In the genomic region with DNA sequence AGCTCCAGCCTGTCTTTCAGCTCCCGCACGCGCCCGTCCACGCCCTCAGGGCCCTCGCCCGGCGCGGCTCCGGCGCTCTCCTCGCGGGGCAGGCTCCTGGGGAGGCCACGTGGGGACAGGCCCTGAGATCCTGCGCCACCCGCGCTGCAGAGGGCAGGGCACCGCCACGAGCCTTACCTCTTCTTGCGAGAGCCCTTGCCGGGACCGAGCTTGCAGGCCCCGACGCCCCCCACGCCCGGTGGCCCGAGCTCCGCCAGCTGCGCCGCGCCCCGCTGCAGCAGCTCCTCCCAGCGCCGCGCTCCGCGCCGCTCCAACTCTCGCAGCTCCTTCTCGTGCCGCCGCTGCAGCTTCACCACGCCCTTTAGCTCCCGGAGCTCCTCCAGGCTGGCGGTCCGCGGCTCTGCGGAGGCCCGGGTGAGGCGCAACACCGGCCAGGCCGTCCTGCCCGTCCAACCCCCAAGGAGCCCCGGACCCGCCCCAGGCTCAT, we compare ENCODE assay signal across 1 cellular context.
TF ChIP-seq lines count a peak whose summit lies in the region.

No MANE protein-coding gene starts in this region.

TF ChIP-seq in K562, 482 proteins besides CTCF, POLR2A, EP300 and RAD21 (continued from another document):
- TF ChIP-seq GATAD2A (IDR thresholded peaks at IDR 0.05) (no peak), ZNF551 (CRISPR knock-in tag; IDR thresholded peaks at IDR 0.05) (no peak), ZNF263 (CRISPR knock-in tag; IDR thresholded peaks at IDR 0.05; ENCODE audit: borderline replicate concordance) (peak; percentile 34; the same call in 1 of the 2 replicates), ZNF121 (CRISPR knock-in tag; conservative IDR thresholded peaks at IDR 0.05) (no peak), TAF1 (IDR thresholded peaks at IDR 0.05; ENCODE audit: control insufficient read depth, extremely low read depth, insufficient read depth, low read length, severe bottlenecking) (no peak), SNAPC5 (CRISPR knock-in tag; IDR thresholded peaks at IDR 0.05) (no peak), SRSF9 (IDR thresholded peaks at IDR 0.05; ENCODE audit: borderline replicate concordance, low read depth, low read length) (no peak), E2F4 (CRISPR knock-in tag; IDR thresholded peaks at IDR 0.05; ENCODE audit: low read depth) (0 out of 2 replicates have a peak, but pooled peaks have one; percentile 14), SPI1 (IDR thresholded peaks at IDR 0.05; ENCODE audit: borderline replicate concordance, low read depth, low read length) (no peak), ZC3H4 (CRISPR knock-in tag; IDR thresholded peaks at IDR 0.05; ENCODE audit: borderline replicate concordance) (no peak), ZBTB33 (CRISPR knock-in tag; IDR thresholded peaks at IDR 0.05) (peak; percentile 90), SIN3A (IDR thresholded peaks at IDR 0.05; ENCODE audit: borderline replicate concordance in 2 of 2, control insufficient read depth in 1 of 2, low read depth in 2 of 2, low read length in 2 of 2) (0 out of 4 replicates have a peak, but pooled peaks of 1 of the 2 experiments have one; percentile 4), MTA1 (IDR thresholded peaks at IDR 0.05; ENCODE audit: borderline replicate concordance) (no peak), NR3C1 (CRISPR knock-in tag; IDR thresholded peaks at IDR 0.05) (peak; percentile 85), ERF (CRISPR knock-in tag; IDR thresholded peaks at IDR 0.05) (no peak), KLF6 (CRISPR knock-in tag; IDR thresholded peaks at IDR 0.05; ENCODE audit: borderline replicate concordance) (no peak), TAF9B (IDR thresholded peaks at IDR 0.05; ENCODE audit: partially characterized antibody) (no peak), FOXM1 (IDR thresholded peaks at IDR 0.05; ENCODE audit: low read depth) (no peak), FOXM1 (CRISPR knock-in tag; IDR thresholded peaks at IDR 0.05; ENCODE audit: low read depth) (0 out of 2 replicates have a peak, but pooled peaks have one; percentile 48), ZFP91 (CRISPR knock-in tag; IDR thresholded peaks at IDR 0.05) (no peak), ZSCAN29 (IDR thresholded peaks at IDR 0.05) (no peak), THAP12 (CRISPR knock-in tag; IDR thresholded peaks at IDR 0.05) (no peak), ZFP30 (CRISPR knock-in tag; IDR thresholded peaks at IDR 0.05; ENCODE audit: borderline replicate concordance) (no peak), GTF2F1 (IDR thresholded peaks at IDR 0.05; ENCODE audit: low read depth, low read length) (no peak), SMAD2 (IDR thresholded peaks at IDR 0.05; ENCODE audit: low read depth, low read length) (no peak), TOE1 (IDR thresholded peaks at IDR 0.05; ENCODE audit: borderline replicate concordance) (no peak), TOE1 (CRISPR knock-in tag; IDR thresholded peaks at IDR 0.05; ENCODE audit: borderline replicate concordance, low read depth) (no peak), ZNF639 (CRISPR knock-in tag; conservative IDR thresholded peaks at IDR 0.05 in 1 of 2, IDR thresholded peaks at IDR 0.05 in 1 of 2) (no peak), CREB1 (IDR thresholded peaks at IDR 0.05) (no peak), CREB1 (CRISPR knock-in tag; IDR thresholded peaks at IDR 0.05) (0 out of 2 replicates have a peak, but pooled peaks have one; percentile 14)
- TF ChIP-seq, protein P1, sequence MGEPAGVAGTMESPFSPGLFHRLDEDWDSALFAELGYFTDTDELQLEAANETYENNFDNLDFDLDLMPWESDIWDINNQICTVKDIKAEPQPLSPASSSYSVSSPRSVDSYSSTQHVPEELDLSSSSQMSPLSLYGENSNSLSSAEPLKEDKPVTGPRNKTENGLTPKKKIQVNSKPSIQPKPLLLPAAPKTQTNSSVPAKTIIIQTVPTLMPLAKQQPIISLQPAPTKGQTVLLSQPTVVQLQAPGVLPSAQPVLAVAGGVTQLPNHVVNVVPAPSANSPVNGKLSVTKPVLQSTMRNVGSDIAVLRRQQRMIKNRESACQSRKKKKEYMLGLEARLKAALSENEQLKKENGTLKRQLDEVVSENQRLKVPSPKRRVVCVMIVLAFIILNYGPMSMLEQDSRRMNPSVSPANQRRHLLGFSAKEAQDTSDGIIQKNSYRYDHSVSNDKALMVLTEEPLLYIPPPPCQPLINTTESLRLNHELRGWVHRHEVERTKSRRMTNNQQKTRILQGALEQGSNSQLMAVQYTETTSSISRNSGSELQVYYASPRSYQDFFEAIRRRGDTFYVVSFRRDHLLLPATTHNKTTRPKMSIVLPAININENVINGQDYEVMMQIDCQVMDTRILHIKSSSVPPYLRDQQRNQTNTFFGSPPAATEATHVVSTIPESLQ (CRISPR knock-in tag; IDR thresholded peaks at IDR 0.05) = 0 out of 2 replicates have a peak, but pooled peaks have one; percentile 37
- TF ChIP-seq, protein P2, sequence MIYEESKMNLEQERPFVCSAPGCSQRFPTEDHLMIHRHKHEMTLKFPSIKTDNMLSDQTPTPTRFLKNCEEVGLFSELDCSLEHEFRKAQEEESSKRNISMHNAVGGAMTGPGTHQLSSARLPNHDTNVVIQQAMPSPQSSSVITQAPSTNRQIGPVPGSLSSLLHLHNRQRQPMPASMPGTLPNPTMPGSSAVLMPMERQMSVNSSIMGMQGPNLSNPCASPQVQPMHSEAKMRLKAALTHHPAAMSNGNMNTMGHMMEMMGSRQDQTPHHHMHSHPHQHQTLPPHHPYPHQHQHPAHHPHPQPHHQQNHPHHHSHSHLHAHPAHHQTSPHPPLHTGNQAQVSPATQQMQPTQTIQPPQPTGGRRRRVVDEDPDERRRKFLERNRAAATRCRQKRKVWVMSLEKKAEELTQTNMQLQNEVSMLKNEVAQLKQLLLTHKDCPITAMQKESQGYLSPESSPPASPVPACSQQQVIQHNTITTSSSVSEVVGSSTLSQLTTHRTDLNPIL (CRISPR knock-in tag; IDR thresholded peaks at IDR 0.05) = no peak
- TF ChIP-seq, protein P3, sequence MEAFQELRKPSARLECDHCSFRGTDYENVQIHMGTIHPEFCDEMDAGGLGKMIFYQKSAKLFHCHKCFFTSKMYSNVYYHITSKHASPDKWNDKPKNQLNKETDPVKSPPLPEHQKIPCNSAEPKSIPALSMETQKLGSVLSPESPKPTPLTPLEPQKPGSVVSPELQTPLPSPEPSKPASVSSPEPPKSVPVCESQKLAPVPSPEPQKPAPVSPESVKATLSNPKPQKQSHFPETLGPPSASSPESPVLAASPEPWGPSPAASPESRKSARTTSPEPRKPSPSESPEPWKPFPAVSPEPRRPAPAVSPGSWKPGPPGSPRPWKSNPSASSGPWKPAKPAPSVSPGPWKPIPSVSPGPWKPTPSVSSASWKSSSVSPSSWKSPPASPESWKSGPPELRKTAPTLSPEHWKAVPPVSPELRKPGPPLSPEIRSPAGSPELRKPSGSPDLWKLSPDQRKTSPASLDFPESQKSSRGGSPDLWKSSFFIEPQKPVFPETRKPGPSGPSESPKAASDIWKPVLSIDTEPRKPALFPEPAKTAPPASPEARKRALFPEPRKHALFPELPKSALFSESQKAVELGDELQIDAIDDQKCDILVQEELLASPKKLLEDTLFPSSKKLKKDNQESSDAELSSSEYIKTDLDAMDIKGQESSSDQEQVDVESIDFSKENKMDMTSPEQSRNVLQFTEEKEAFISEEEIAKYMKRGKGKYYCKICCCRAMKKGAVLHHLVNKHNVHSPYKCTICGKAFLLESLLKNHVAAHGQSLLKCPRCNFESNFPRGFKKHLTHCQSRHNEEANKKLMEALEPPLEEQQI (IDR thresholded peaks at IDR 0.05) = no peak
- TF ChIP-seq, protein P4, sequence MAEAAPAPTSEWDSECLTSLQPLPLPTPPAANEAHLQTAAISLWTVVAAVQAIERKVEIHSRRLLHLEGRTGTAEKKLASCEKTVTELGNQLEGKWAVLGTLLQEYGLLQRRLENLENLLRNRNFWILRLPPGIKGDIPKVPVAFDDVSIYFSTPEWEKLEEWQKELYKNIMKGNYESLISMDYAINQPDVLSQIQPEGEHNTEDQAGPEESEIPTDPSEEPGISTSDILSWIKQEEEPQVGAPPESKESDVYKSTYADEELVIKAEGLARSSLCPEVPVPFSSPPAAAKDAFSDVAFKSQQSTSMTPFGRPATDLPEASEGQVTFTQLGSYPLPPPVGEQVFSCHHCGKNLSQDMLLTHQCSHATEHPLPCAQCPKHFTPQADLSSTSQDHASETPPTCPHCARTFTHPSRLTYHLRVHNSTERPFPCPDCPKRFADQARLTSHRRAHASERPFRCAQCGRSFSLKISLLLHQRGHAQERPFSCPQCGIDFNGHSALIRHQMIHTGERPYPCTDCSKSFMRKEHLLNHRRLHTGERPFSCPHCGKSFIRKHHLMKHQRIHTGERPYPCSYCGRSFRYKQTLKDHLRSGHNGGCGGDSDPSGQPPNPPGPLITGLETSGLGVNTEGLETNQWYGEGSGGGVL (CRISPR knock-in tag; IDR thresholded peaks at IDR 0.05) = no peak
- TF ChIP-seq, protein P5, sequence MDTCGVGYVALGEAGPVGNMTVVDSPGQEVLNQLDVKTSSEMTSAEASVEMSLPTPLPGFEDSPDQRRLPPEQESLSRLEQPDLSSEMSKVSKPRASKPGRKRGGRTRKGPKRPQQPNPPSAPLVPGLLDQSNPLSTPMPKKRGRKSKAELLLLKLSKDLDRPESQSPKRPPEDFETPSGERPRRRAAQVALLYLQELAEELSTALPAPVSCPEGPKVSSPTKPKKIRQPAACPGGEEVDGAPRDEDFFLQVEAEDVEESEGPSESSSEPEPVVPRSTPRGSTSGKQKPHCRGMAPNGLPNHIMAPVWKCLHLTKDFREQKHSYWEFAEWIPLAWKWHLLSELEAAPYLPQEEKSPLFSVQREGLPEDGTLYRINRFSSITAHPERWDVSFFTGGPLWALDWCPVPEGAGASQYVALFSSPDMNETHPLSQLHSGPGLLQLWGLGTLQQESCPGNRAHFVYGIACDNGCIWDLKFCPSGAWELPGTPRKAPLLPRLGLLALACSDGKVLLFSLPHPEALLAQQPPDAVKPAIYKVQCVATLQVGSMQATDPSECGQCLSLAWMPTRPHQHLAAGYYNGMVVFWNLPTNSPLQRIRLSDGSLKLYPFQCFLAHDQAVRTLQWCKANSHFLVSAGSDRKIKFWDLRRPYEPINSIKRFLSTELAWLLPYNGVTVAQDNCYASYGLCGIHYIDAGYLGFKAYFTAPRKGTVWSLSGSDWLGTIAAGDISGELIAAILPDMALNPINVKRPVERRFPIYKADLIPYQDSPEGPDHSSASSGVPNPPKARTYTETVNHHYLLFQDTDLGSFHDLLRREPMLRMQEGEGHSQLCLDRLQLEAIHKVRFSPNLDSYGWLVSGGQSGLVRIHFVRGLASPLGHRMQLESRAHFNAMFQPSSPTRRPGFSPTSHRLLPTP (IDR thresholded peaks at IDR 0.05; ENCODE audit: borderline replicate concordance, extremely low read depth, insufficient read length) = no peak
